Comparison of ENCODE assay signal across 8 cellular contexts in the genomic region with DNA sequence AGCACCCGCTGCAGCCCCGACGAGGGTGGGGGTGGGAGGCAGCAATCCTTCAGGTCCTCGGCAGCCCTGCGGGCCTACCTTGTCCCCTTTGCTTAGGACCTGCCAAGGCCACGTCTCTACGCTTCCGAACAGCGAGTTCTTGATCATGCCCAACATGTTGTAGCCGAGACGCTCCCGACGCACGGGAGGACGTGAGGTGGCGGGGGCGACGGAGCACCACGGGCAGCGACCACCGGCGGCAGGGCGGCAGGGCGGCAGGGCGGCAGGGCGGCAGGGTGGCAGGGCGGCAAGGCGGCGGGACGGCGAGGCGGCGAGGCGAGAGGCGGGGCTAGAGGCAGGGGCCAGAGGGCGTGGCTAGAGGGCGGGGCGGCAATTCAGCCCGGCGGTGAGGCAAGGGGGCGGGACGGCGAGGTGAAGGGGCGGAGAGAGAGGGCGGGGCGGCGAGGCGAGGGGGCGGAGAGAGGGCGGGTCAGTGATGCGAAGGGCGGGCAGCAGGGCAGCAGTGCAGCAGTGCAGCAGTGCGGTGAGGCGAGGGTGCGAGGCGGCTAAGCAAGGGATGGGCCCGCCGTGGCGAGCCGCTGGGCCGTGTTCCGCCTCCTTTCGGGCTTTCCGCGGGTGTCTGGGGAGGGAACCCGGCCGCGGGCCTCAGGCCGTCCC. TPM values are rescaled to one million over a fixed set of nuclear protein-coding genes. Genes with fewer than 3 reads are reported as not detected.
DNase-seq lines count a peak whose midpoint lies in the region; ATAC-seq and TF ChIP-seq lines count a peak whose summit lies in the region.

TSS of gene HEBP1 (minus strand) at position 307 of the 657 bp plus-strand sequence. CDS start at position 156, 151 bp downstream.

- peak within 1 kb of the TSS; percentile 62 for H3K4me3 ChIP-seq in ovary
- peak within 1 kb of the TSS; percentile 73 for H3K4me3 ChIP-seq in thoracic aorta

- WGBS in ovary, 3 donors = 0% methylated on average over 28 to 69 of the region's 69 CpGs

- H3K9me3 ChIP-seq in ovary (no peaks in the 10 kb centered on the region), thoracic aorta (no peaks in the 10 kb centered on the region)

- H3K36me3 ChIP-seq in ovary (no peaks in the 10 kb centered on the region), thoracic aorta (no peaks in the 10 kb centered on the region)

- TF ChIP-seq CTCF in ovary (IDR thresholded peaks at IDR 0.05) (peak in 1 of 3 donors; percentile 13), thoracic aorta (IDR thresholded peaks at IDR 0.05) (no peak)

- no peaks in the 10 kb centered on the region for H3K27me3 ChIP-seq in ovary
- H3K27me3 ChIP-seq in thoracic aorta (replicated peaks; ENCODE audit: insufficient read depth) = no peaks in the 10 kb centered on the region

- peaks cover 9% of the 10 kb centered on the region for H3K4me1 ChIP-seq in ovary (ENCODE audit: insufficient read depth)
- peaks cover 19 to 33% of the 10 kb centered on the region in 2 donors for H3K4me1 ChIP-seq in thoracic aorta (ENCODE audit: control insufficient read depth in 1 of 2, low read depth in 2 of 2)

- DNase-seq in GM04504 (ENCODE audit: low read depth) = peak; percentile 80
- peak; percentile 87 for DNase-seq in NCI-H1105 (lab: John Stamatoyannopoulos, UW)
- peak; percentile 93 for DNase-seq in SW480 (ENCODE audit: low spot score)
- DNase-seq in activated naive CD8-positive, alpha-beta T cell treated with anti-CD3 and anti-CD28 coated beads, Interleukin-2, amount 50 U/mL, for 16 hours (ENCODE audit: low read depth, low spot score) = peak; percentile 93
- peak; percentile 87 to 100 (median 98) for DNase-seq in head of caudate nucleus
- DNase-seq in ovary = peak; percentile 96 to 99 (median 98)
- DNase-seq in thoracic aorta (ENCODE audit: low spot score) = peak; percentile 83

- intact Hi-C loops in head of caudate nucleus (cut with DNase I) (loop anchor here (5.0 to 10.0 kb wide), 3 partner anchors 42 to 205 kb away; partner anchors contain the start of gene FAM234B), ovary (cut with DNase I) (loop anchor here in 1 of 4 donors (10.0 kb wide), 3 partner anchors 205 to 1775 kb away; partner anchors contain the start of gene CDKN1B)

- TF ChIP-seq EP300 in ovary (IDR thresholded peaks at IDR 0.05) = no peak

- peak within 1 kb of the TSS; percentile 89 to 95 for H3K27ac ChIP-seq in ovary
- peak within 1 kb of the TSS; percentile 93 to 97 for H3K27ac ChIP-seq in thoracic aorta

- ATAC-seq in HG02678 (IDR thresholded peaks at IDR 0.05; ENCODE audit: unreplicated experiment) = peak; percentile 79
- ATAC-seq in thoracic aorta (ENCODE audit: insufficient number of reproducible peaks, low FRiP score, low read depth) = peak; percentile 86

- peak; percentile 92 for TF ChIP-seq POLR2A in ovary (IDR thresholded peaks at IDR 0.05)

RNA-seq across cellular contexts. Expression of gene HEBP1, which starts in this region (rescaled TPM):
- 100 to 1,000 TPM in 2 of 7 donors, 10 to 100 TPM in 5; 31.6 to 102 (median 83.7) TPM for total RNA-seq in ovary
- polyA plus RNA-seq in ovary = 100 to 1,000 TPM in 1 of 2 donors, 10 to 100 TPM in 1; 90.2 to 150 TPM
- total RNA-seq in thoracic aorta = 10 to 100 TPM; 39.9 to 57.8 TPM

Comparison
In these comparisons a context has a peak if more than half of its experiments do, and no peak if none do; other contexts are left out.
1. Peak in every context shown above with its lines: DNase-seq, ATAC-seq, H3K4me3 ChIP-seq and H3K27ac ChIP-seq.